8 cellular contexts compared by ENCODE assay signal in genomic region chr17:50681260-50682200, GRCh38. TPM values are rescaled to one million over a fixed set of nuclear protein-coding genes. Genes with fewer than 3 reads are reported as not detected.
DNase-seq lines count a peak whose midpoint lies in the region; ATAC-seq and TF ChIP-seq lines count a peak whose summit lies in the region.

No MANE protein-coding gene starts in this region.

- TF ChIP-seq POLR2A in ovary (IDR thresholded peaks at IDR 0.05), result no peak

- H2AFZ ChIP-seq in SK-N-SH (ENCODE audit: low read depth), result 0 out of 2 replicates have a peak overlapping the region, but pooled peaks have one; percentile 57

- peaks cover 18 to 22% of the 10 kb centered on the region in 2 donors for H3K27me3 Mint-ChIP-seq in CD8-positive, alpha-beta memory T cell

- TF ChIP-seq CTCF in SK-N-SH (IDR thresholded peaks at IDR 0.05) (peak; percentile 88), fibroblast of pulmonary artery (IDR thresholded peaks at IDR 0.05; ENCODE audit: low read length, missing control alignments) (peak; percentile 80), ovary (IDR thresholded peaks at IDR 0.05) (peak in 2 of 3 donors; percentile 63 to 64)

- CTCF ChIA-PET in CD8-positive, alpha-beta memory T cell (lab: Charles Lee), result no interaction called here
- CTCF ChIA-PET in SK-N-SH (lab: Yijun Ruan, JAX), result interaction anchor here (0.6 to 21.2 kb wide), 30 partner anchors 9 to 198 kb away, joined by 3 to 799 read pairs (median 4); partner anchors contain the start of genes ABCC3 and SPATA20

- ATAC-seq in GM19455 (IDR thresholded peaks at IDR 0.05; ENCODE audit: unreplicated experiment) (no peak), GM19395 (IDR thresholded peaks at IDR 0.05; ENCODE audit: unreplicated experiment) (no peak), HG03571 (IDR thresholded peaks at IDR 0.05; ENCODE audit: unreplicated experiment) (no peak)

- H3K9me2 ChIP-seq in SK-N-SH, result no peaks in the 10 kb centered on the region

- no peak overlapping the region for H3K9ac ChIP-seq in SK-N-SH

- H3F3A ChIP-seq in SK-N-SH (replicated peaks; ENCODE audit: insufficient read depth), result peaks cover 26% of the 10 kb centered on the region

- TF ChIP-seq EP300 in Ishikawa (IDR thresholded peaks at IDR 0.05; ENCODE audit: borderline replicate concordance) (no peak), SK-N-SH (IDR thresholded peaks at IDR 0.05; ENCODE audit: borderline replicate concordance in 1 of 2, low read depth in 1 of 2, low read length in 1 of 2) (no peak; a peak in 1 of 4 replicates), ovary (IDR thresholded peaks at IDR 0.05) (no peak)

- H3K4me3 ChIP-seq in CD8-positive, alpha-beta memory T cell (ENCODE audit: low read length), result no peak overlapping the region
- H3K4me3 ChIP-seq in SK-N-SH (ENCODE audit: low read depth in 2 of 2, low read length in 1 of 2) (no peak overlapping the region), fibroblast of pulmonary artery (replicated peaks; ENCODE audit: low read depth, low read length) (no peak overlapping the region), ovary (no peak overlapping the region)

- no peak overlapping the region for H3K4me2 ChIP-seq in SK-N-SH

- H3K27me3 ChIP-seq in CD8-positive, alpha-beta memory T cell (ENCODE audit: insufficient read depth, low read length, poor library complexity, severe bottlenecking), result no peaks in the 10 kb centered on the region
- H3K27me3 ChIP-seq in SK-N-SH (ENCODE audit: insufficient read depth), result no peaks in the 10 kb centered on the region
- H3K27me3 ChIP-seq in ovary, result no peaks in the 10 kb centered on the region

- H3K4me3 Mint-ChIP-seq in CD8-positive, alpha-beta memory T cell, result no peak overlapping the region

- H3K9me3 Mint-ChIP-seq in CD8-positive, alpha-beta memory T cell, result no peaks in the 10 kb centered on the region

- H4K20me1 ChIP-seq in SK-N-SH (ENCODE audit: insufficient read depth), result no peaks in the 10 kb centered on the region

- intact Hi-C loops in ovary (cut with DNase I), result loop anchor here in 3 of 4 donors (5.0 to 10.0 kb wide), 4 partner anchors 44 to 197 kb away; partner anchors contain the start of gene ABCC3 (in 1 of the 3)

- 70% methylated on average over 27 of the region's 27 CpGs for WGBS in SK-N-SH (ENCODE audit: low lambda C conversion rate)
- whole genome bisulfite sequencing in ovary, 3 donors, result 55 to 59% (median 57%) methylated on average over 27 of the region's 27 CpGs

- no peaks in the 10 kb centered on the region for H3K36me3 ChIP-seq in CD8-positive, alpha-beta memory T cell (ENCODE audit: insufficient read depth, low read length)
- H3K36me3 ChIP-seq in SK-N-SH (replicated peaks in 1 of 2; ENCODE audit: control insufficient read depth in 1 of 2, insufficient read depth in 2 of 2, low read length in 1 of 2) (peaks cover 13 to 23% of the 10 kb centered on the region in 2 experiments), ovary (no peaks in the 10 kb centered on the region)

- no peak overlapping the region for H3K27ac ChIP-seq in CD8-positive, alpha-beta memory T cell (ENCODE audit: low read depth, low read length)
- H3K27ac ChIP-seq in SK-N-SH (ENCODE audit: low read depth in 2 of 2, low read length in 1 of 2) (peak overlapping the region in 1 of 2 experiments; percentile 7; a peak in 1 of 4 replicates), ovary (no peak overlapping the region)

- DNase-seq in CD8-positive, alpha-beta memory T cell, result no peak
- DNase-seq in SK-N-SH (peak; percentile 94), fibroblast of pulmonary artery (ENCODE audit: low read depth) (peak; percentile 87), ovary (peak in 2 of 5 donors; percentile 59 to 71)

- H3K79me2 ChIP-seq in SK-N-SH (ENCODE audit: insufficient read depth), result no peaks in the 10 kb centered on the region

- H3K4me1 ChIP-seq in CD8-positive, alpha-beta memory T cell (ENCODE audit: insufficient read depth, low read length), result no peaks in the 10 kb centered on the region
- H3K4me1 ChIP-seq in SK-N-SH (ENCODE audit: control insufficient read depth in 1 of 2, insufficient read depth in 2 of 2, low read depth in 1 of 2, low read length in 1 of 2), result peaks cover 11 to 14% of the 10 kb centered on the region in 2 experiments; a peak in 3 of 4 replicates
- peaks cover 9% of the 10 kb centered on the region for H3K4me1 ChIP-seq in ovary (ENCODE audit: insufficient read depth)

- H3K9me3 ChIP-seq in CD8-positive, alpha-beta memory T cell (ENCODE audit: low read length), result no peaks in the 10 kb centered on the region
- H3K9me3 ChIP-seq in SK-N-SH (no peaks in the 10 kb centered on the region), ovary (no peaks in the 10 kb centered on the region)

- peak overlapping the region in 5 of 8 donors; percentile 14 to 77 (median 23) for H3K27ac Mint-ChIP-seq in CD8-positive, alpha-beta memory T cell

- no peaks in the 10 kb centered on the region for H3K36me3 Mint-ChIP-seq in CD8-positive, alpha-beta memory T cell

- H3K4me1 Mint-ChIP-seq in CD8-positive, alpha-beta memory T cell, result peaks cover 4 to 6% (median 6%) of the 10 kb centered on the region in 3 donors

- POLR2A ChIA-PET in CD8-positive, alpha-beta memory T cell (lab: Charles Lee), result interaction anchor here (0.6 kb wide), 1 partner anchor 36 kb away, joined by 3 read pairs; no protein-coding TSS in a partner anchor
- POLR2A ChIA-PET in SK-N-SH (lab: Yijun Ruan, JAX), result no interaction called here

- peak; percentile 64 for TF ChIP-seq RAD21 in Ishikawa (IDR thresholded peaks at IDR 0.05; ENCODE audit: low read depth)
- TF ChIP-seq RAD21 in SK-N-SH (IDR thresholded peaks at IDR 0.05; ENCODE audit: low read length), result peak; percentile 97

TF ChIP-seq in Ishikawa, 13 proteins besides CTCF, POLR2A, EP300 and RAD21:
- TF ChIP-seq EGR1 (IDR thresholded peaks at IDR 0.05) (no peak), TEAD4 (IDR thresholded peaks at IDR 0.05) (no peak), TAF1 (IDR thresholded peaks at IDR 0.05; ENCODE audit: low read depth) (no peak)

TF ChIP-seq in SK-N-SH, 30 proteins besides CTCF, POLR2A, EP300 and RAD21 (continues in another document):
- TF ChIP-seq MAX (IDR thresholded peaks at IDR 0.05; ENCODE audit: low read depth), result peak; percentile 85
- peak; percentile 57; the same call in 1 of the 2 replicates for TF ChIP-seq RFX5 (IDR thresholded peaks at IDR 0.05; ENCODE audit: low read length)
- peak; percentile 98 for TF ChIP-seq SMC3 (IDR thresholded peaks at IDR 0.05; ENCODE audit: low read depth, low read length)
- peak; percentile 67 for TF ChIP-seq RCOR1 (IDR thresholded peaks at IDR 0.05; ENCODE audit: low read length)
- TF ChIP-seq EZH2phosphoT487 (IDR thresholded peaks at IDR 0.05; ENCODE audit: borderline replicate concordance, low read depth), result no peak
- no peak for TF ChIP-seq NFIC (IDR thresholded peaks at IDR 0.05; ENCODE audit: borderline replicate concordance)
- TF ChIP-seq FOSL2 (IDR thresholded peaks at IDR 0.05; ENCODE audit: borderline replicate concordance, low read depth), result no peak
- TF ChIP-seq TAF1 (IDR thresholded peaks at IDR 0.05; ENCODE audit: borderline replicate concordance, low read depth, low read length), result no peak
- TF ChIP-seq REST (IDR thresholded peaks at IDR 0.05; ENCODE audit: low read depth, low read length), result no peak

RNA-seq across cellular contexts. Expression of gene ANKRD40, which starts 26.2 kb away (rescaled TPM):
- total RNA-seq in CD8-positive, alpha-beta memory T cell, result 10 to 100 TPM; 48.2 to 48.5 TPM
- polyA plus RNA-seq in CD8-positive, alpha-beta memory T cell, result 6.6 TPM
- polyA plus RNA-seq in SK-N-SH (2012; rRNA removed), result 33.6 and 46.3 TPM in 2 replicates
- 43.8 and 47.2 TPM in 2 replicates for polyA plus RNA-seq in SK-N-SH (2012; cell fraction: cytosol; rRNA removed)
- 20.8 and 38.1 TPM in 2 replicates for polyA plus RNA-seq in SK-N-SH (2012; cell fraction: nucleus; rRNA removed)
- 10 to 100 TPM; 19.4 to 52.6 (median 42.1) TPM for total RNA-seq in ovary
- 10 to 100 TPM; 17.0 to 41.7 TPM for polyA plus RNA-seq in ovary

RNA-seq across cellular contexts. Expression of gene LUC7L3, which starts 37.9 kb away (rescaled TPM):
- 100 to 1,000 TPM; 113 to 120 TPM for total RNA-seq in CD8-positive, alpha-beta memory T cell
- polyA plus RNA-seq in CD8-positive, alpha-beta memory T cell, result 72.5 TPM
- polyA plus RNA-seq in SK-N-SH (2012; rRNA removed) (154 and 164 TPM in 2 replicates), ovary (100 to 1,000 TPM in 1 of 2 donors, 10 to 100 TPM in 1; 96.5 to 148 TPM)
- polyA plus RNA-seq in SK-N-SH (2012; cell fraction: cytosol; rRNA removed), result 52.9 and 60.7 TPM in 2 replicates
- polyA plus RNA-seq in SK-N-SH (2012; cell fraction: nucleus; rRNA removed), result 1,155 and 1,243 TPM in 2 replicates
- total RNA-seq in ovary, result 100 to 1,000 TPM; 103 to 172 (median 139) TPM

RNA-seq across cellular contexts. Expression of gene ABCC3, which starts 46.8 kb away (rescaled TPM):
- total RNA-seq in CD8-positive, alpha-beta memory T cell, result under 1 TPM; 0.37 to 0.69 TPM
- not detected for polyA plus RNA-seq in CD8-positive, alpha-beta memory T cell
- polyA plus RNA-seq in SK-N-SH (2012; rRNA removed) (185 and 209 TPM in 2 replicates), ovary (10 to 100 TPM in 1 of 2 donors, 1 to 10 TPM in 1; 2.5 to 14.2 TPM)
- 29.0 and 41.5 TPM in 2 replicates for polyA plus RNA-seq in SK-N-SH (2012; cell fraction: cytosol; rRNA removed)
- 1,427 and 1,497 TPM in 2 replicates for polyA plus RNA-seq in SK-N-SH (2012; cell fraction: nucleus; rRNA removed)
- total RNA-seq in ovary, result 10 to 100 TPM in 1 of 7 donors, 1 to 10 TPM in 6; 1.4 to 11.4 (median 5.2) TPM

Comparison
In these comparisons a context has a peak if more than half of its experiments do, and no peak if none do; other contexts are left out.
1. DNase-seq: peak in SK-N-SH (single experiment) and fibroblast of pulmonary artery (single experiment); none in CD8-positive, alpha-beta memory T cell (0 of 5).
2. Peak in every context shown above with its lines, with median percentiles within 50 percentile points of each other: CTCF ChIP-seq.